Comparison of ENCODE assay signal across 2 cellular contexts in the genomic region with DNA sequence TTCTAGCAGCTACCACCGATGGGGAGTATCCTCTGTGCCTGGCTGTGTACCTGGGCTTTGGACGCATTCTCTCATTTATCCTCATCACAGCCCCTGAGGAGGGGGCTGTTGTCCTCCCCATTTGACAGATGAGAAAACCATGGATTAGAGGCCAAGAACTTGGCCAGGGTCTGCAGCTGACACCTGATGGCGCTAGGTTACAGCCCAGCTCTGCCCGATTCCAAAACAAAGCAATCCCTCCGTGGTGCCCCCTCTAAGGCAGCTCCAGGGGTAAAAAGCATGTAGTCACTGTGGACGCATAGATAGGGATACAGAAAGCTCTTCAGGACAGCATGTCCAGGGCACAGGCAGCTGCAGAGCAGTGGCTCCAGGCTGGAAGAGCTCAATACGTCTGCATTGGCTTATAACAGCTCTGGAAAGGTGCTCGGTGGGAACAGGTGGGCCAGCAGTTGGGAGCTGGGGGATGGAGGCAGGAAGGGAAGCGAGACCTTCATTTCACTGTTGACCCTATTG.
TF ChIP-seq lines count a peak whose summit lies in the region.

No MANE protein-coding gene starts in this region.

TF ChIP-seq in A549, 52 proteins besides CTCF, POLR2A, EP300 and RAD21:
- TF ChIP-seq RFX5 (IDR thresholded peaks at IDR 0.05) (no peak), HOXB5 (CRISPR knock-in tag; IDR thresholded peaks at IDR 0.05) (no peak), JUN (IDR thresholded peaks at IDR 0.05) (no peak), CBX8 (IDR thresholded peaks at IDR 0.05) (no peak), CHD4 (IDR thresholded peaks at IDR 0.05; ENCODE audit: borderline replicate concordance) (no peak), JUNB (IDR thresholded peaks at IDR 0.05) (no peak), RNF2 (IDR thresholded peaks at IDR 0.05; ENCODE audit: borderline replicate concordance, low read depth) (no peak), ESRRA (IDR thresholded peaks at IDR 0.05; ENCODE audit: borderline replicate concordance, low read length) (no peak), ZC3H11A (IDR thresholded peaks at IDR 0.05) (no peak), NR3C1 (IDR thresholded peaks at IDR 0.05) (no peak), RARB (CRISPR knock-in tag; IDR thresholded peaks at IDR 0.05) (no peak), HOXA7 (CRISPR knock-in tag; IDR thresholded peaks at IDR 0.05) (no peak), RCOR1 (IDR thresholded peaks at IDR 0.05; ENCODE audit: low read depth, low read length) (no peak), ZSCAN20 (CRISPR knock-in tag; IDR thresholded peaks at IDR 0.05) (no peak), HOXB13 (CRISPR knock-in tag; IDR thresholded peaks at IDR 0.05; ENCODE audit: low read depth) (no peak)
- TF ChIP-seq, protein P1, sequence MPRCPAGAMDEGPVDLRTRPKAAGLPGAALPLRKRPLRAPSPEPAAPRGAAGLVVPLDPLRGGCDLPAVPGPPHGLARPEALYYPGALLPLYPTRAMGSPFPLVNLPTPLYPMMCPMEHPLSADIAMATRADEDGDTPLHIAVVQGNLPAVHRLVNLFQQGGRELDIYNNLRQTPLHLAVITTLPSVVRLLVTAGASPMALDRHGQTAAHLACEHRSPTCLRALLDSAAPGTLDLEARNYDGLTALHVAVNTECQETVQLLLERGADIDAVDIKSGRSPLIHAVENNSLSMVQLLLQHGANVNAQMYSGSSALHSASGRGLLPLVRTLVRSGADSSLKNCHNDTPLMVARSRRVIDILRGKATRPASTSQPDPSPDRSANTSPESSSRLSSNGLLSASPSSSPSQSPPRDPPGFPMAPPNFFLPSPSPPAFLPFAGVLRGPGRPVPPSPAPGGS (IDR thresholded peaks at IDR 0.05) = no peak

TF ChIP-seq in H1, 55 proteins besides CTCF, POLR2A, EP300 and RAD21:
- TF ChIP-seq ATF3 (IDR thresholded peaks at IDR 0.05; ENCODE audit: insufficient read depth, low read depth, low read length) (no peak), KDM1A (IDR thresholded peaks at IDR 0.05; ENCODE audit: borderline replicate concordance, low read length) (0 out of 2 replicates have a peak, but pooled peaks have one; percentile 39)
